In the genomic region with DNA sequence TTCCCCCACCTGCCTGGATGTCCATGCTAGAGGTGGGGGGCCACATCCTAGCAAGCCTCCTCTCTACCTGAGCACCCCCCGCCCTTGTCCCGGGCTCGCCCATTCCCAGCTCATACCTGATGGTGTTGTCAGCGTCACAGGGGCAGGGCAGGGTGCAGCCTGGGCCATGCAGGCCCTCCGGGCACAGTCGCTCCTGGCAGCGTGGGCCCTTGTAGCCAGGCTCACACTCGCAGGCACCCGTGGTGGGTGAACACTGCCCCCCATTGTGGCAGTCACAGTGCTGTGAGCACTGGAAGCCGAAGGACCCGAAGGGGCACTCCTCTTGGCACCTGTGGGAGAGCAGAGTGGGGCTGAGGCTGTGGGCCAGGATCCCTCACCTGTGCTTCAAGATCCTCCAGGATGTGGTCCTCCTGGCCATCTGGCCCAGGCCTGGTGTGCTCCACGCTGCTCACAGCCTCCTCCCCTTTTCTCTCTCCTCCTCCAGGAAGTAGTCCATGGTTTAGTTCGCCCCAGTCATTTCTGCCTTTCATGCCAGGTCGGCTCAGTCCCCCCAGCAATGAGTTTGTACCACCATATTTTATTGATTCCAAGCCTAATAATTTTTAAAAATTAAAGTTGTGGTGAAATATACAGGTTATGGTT, we compare ENCODE assay signal across 20 cellular contexts.
DNase-seq lines count a peak whose midpoint lies in the region; ATAC-seq, FAIRE-seq and TF ChIP-seq lines count a peak whose summit lies in the region.
"Had no signal": no experiment of that assay in that cellular context is flagged by ENCODE, and none has a peak within 500 bp of the region (broad histone marks: within the 10 kb centered on the region; RNA-seq: fewer than 3 reads in every experiment).

No MANE protein-coding gene starts in this region.

- peak; percentile 24 for DNase-seq in DMS53 (lab: John Stamatoyannopoulos, UW)
- DNase-seq in DMS53 treated with DMSO at 0.1 percent for 48 hours (lab: John Stamatoyannopoulos, UW; ENCODE audit: unreplicated experiment): no peak
- DNase-seq in K562 (ENCODE audit: extremely low read depth in 1 of 4, low spot score in 3 of 4): no peak
- no peak for DNase-seq in mesenchymal stem cell
- DNase-seq in activated CD4-positive, alpha-beta memory T cell treated with anti-CD3 and anti-CD28 coated beads for 36 hours: no peak
- no peak for DNase-seq in NCI-H526 (lab: John Stamatoyannopoulos, UW)
- DNase-seq in germinal center (ENCODE audit: low spot score): no peak
- DNase-seq: AML-193; Calu3; CD8-positive, alpha-beta T cell; GDM1; GM23248; H7; HFFc6 had no signal

- in situ Hi-C loops in K562 (cut with MboI): no loop called here

- BruUV-seq in K562 (replicated peaks; lab: Mats Ljungman, UMichigan): no TSS peak

- H4K91ac ChIP-seq in mesenchymal stem cell (ENCODE audit: low read length): no peak overlapping the region

- H3K27ac Mint-ChIP-seq in activated CD4-positive, alpha-beta memory T cell treated with anti-CD3 and anti-CD28 coated beads for 36 hours: no peak overlapping the region
- H3K27ac Mint-ChIP-seq: CD8-positive, alpha-beta T cell; HFFc6 had no signal

- no peak overlapping the region for H2BK15ac ChIP-seq in mesenchymal stem cell (ENCODE audit: low read depth, poor library complexity, severe bottlenecking)

- no peak overlapping the region for H2BK120ac ChIP-seq in mesenchymal stem cell (ENCODE audit: low read depth, low read length)

- no peaks in the 10 kb centered on the region for H3K79me2 ChIP-seq in K562 (ENCODE audit: control insufficient read depth, insufficient read depth, low read length)

- H2AK5ac ChIP-seq in mesenchymal stem cell (ENCODE audit: low read length, severe bottlenecking): no peak overlapping the region

- H3K36me3 ChIP-seq in K562 (ENCODE audit: control insufficient read depth, insufficient read depth, low read length): no peaks in the 10 kb centered on the region
- H3K36me3 ChIP-seq in mesenchymal stem cell (ENCODE audit: control insufficient read depth in 1 of 2, insufficient read depth in 2 of 2, low read depth in 1 of 2, low read length in 2 of 2): no peaks in the 10 kb centered on the region

- H3K9ac ChIP-seq in K562 (ENCODE audit: insufficient read depth in 1 of 2, low read depth in 2 of 2, low read length in 2 of 2): no peak overlapping the region
- no peak overlapping the region for H3K9ac ChIP-seq in mesenchymal stem cell (ENCODE audit: low read length)
- H3K9ac ChIP-seq: GM23248, KMS-11 had no signal

- peaks cover 2% of the 10 kb centered on the region for H3K9me1 ChIP-seq in K562 (ENCODE audit: control insufficient read depth, insufficient read depth, low read length)

- no peak overlapping the region for H2BK12ac ChIP-seq in mesenchymal stem cell (ENCODE audit: low read length in 2 of 2)

- H3K4me2 ChIP-seq in K562 (ENCODE audit: insufficient read depth, low read length) (no peak overlapping the region), mesenchymal stem cell (ENCODE audit: low read length, poor library complexity, severe bottlenecking) (no peak overlapping the region)
- H3K4me2 ChIP-seq: A549, KMS-11 had no signal

- H3K9me3 ChIP-seq in K562 (replicated peaks; ENCODE audit: control insufficient read depth, insufficient read depth, low read depth, low read length): no peaks in the 10 kb centered on the region
- no peaks in the 10 kb centered on the region for H3K9me3 ChIP-seq in mesenchymal stem cell (ENCODE audit: control insufficient read depth, low read length)
- H3K9me3 ChIP-seq: A549 had no signal

- peaks cover 24% of the 10 kb centered on the region for H3K27me3 Mint-ChIP-seq in activated CD4-positive, alpha-beta memory T cell treated with anti-CD3 and anti-CD28 coated beads for 36 hours

- H3K4me1 Mint-ChIP-seq in activated CD4-positive, alpha-beta memory T cell treated with anti-CD3 and anti-CD28 coated beads for 36 hours (ENCODE audit: low read depth): no peaks in the 10 kb centered on the region

- intact Hi-C loops in K562 (cut with micrococcal nuclease): no loop called here
- intact Hi-C loops in activated CD4-positive, alpha-beta memory T cell treated with anti-CD3 and anti-CD28 coated beads for 36 hours (cut with micrococcal nuclease): no loop called here

- no peak overlapping the region for H3K4me3 Mint-ChIP-seq in activated CD4-positive, alpha-beta memory T cell treated with anti-CD3 and anti-CD28 coated beads for 36 hours
- H3K4me3 Mint-ChIP-seq: CD8-positive, alpha-beta T cell; HFFc6 had no signal

- H2BK5ac ChIP-seq in mesenchymal stem cell (ENCODE audit: low read depth, low read length, poor library complexity, severe bottlenecking): no peak overlapping the region

- H4K20me1 ChIP-seq in K562 (replicated peaks; ENCODE audit: control insufficient read depth, insufficient read depth, low read length): peaks cover 6% of the 10 kb centered on the region; the same call in 1 of the 2 replicates

- H3K4me1 ChIP-seq in K562 (replicated peaks in 1 of 2; ENCODE audit: control insufficient read depth in 2 of 2, insufficient read depth in 2 of 2, low read length in 2 of 2) (peaks cover 4 to 14% of the 10 kb centered on the region in 2 experiments; a peak in 4 of 5 replicates), mesenchymal stem cell (ENCODE audit: control insufficient read depth, insufficient read depth, low read depth, low read length) (no peaks in the 10 kb centered on the region)
- H3K4me1 ChIP-seq: A549 had no signal

- H3K14ac ChIP-seq in mesenchymal stem cell (ENCODE audit: low read length in 2 of 2): no peak overlapping the region

- WGBS in K562 (ENCODE audit: insufficient coverage, low coverage, missing lambda C conversion rate): 18% methylated on average over 14 of the region's 14 CpGs
- WGBS in mesenchymal stem cell: 81% methylated on average over 12 of the region's 14 CpGs

- no peak overlapping the region for H2AFZ ChIP-seq in K562 (ENCODE audit: low read depth, low read length)
- H2AFZ ChIP-seq in mesenchymal stem cell (ENCODE audit: low read depth, low read length): peak overlapping the region; percentile 11
- H2AFZ ChIP-seq: GM23248 had no signal

- TF ChIP-seq RAD21 in K562 (CRISPR knock-in tag; conservative IDR thresholded peaks at IDR 0.05 in 1 of 2, IDR thresholded peaks at IDR 0.05 in 1 of 2): no peak

- peak; percentile 35; the same call in 2 of the 3 replicates for ATAC-seq in K562
- ATAC-seq: CD8-positive, alpha-beta T cell; HCT116 had no signal

- no peak for TF ChIP-seq POLR2A in K562 (conservative IDR thresholded peaks at IDR 0.05)

- TF ChIP-seq EP300 in K562 (IDR thresholded peaks at IDR 0.05; ENCODE audit: low read length): no peak

- no peak overlapping the region for H3K4ac ChIP-seq in mesenchymal stem cell (ENCODE audit: low read depth in 1 of 2, low read length in 2 of 2)

- no peaks in the 10 kb centered on the region for H3K9me3 Mint-ChIP-seq in activated CD4-positive, alpha-beta memory T cell treated with anti-CD3 and anti-CD28 coated beads for 36 hours
- H3K9me3 Mint-ChIP-seq: CD8-positive, alpha-beta T cell; HFFc6 had no signal

- H4K8ac ChIP-seq in mesenchymal stem cell (ENCODE audit: low read length): no peak overlapping the region

- H3K23ac ChIP-seq in mesenchymal stem cell (ENCODE audit: low read length in 2 of 2): no peak overlapping the region

- no peak for FAIRE-seq in K562 (lab: Jason Lieb, UNC)
- FAIRE-seq: A549, GM12892, GM18507 had no signal

- H3K18ac ChIP-seq in mesenchymal stem cell (ENCODE audit: low read depth in 1 of 2, low read length in 2 of 2): no peak overlapping the region

- peaks cover 26 to 69% of the 10 kb centered on the region in 2 experiments for H3K27me3 ChIP-seq in K562 (ENCODE audit: control insufficient read depth in 2 of 2, insufficient read depth in 2 of 2, low read length in 2 of 2)
- H3K27me3 ChIP-seq in mesenchymal stem cell (ENCODE audit: control insufficient read depth in 1 of 2, insufficient read depth in 1 of 2, low read length in 2 of 2): peaks cover 47 to 92% of the 10 kb centered on the region in 2 experiments

- H3K4me3 ChIP-seq in K562 (no peak overlapping the region), mesenchymal stem cell (ENCODE audit: insufficient read depth in 1 of 2, low read depth in 1 of 2, low read length in 2 of 2) (no peak overlapping the region)
- H3K4me3 ChIP-seq: A549, GM23248 had no signal

- POLR2A ChIA-PET in K562 (lab: Yijun Ruan, JAX): no interaction called here
- POLR2A ChIA-PET in activated CD4-positive, alpha-beta memory T cell treated with anti-CD3 and anti-CD28 coated beads for 36 hours (lab: Charles Lee): no interaction called here

- TF ChIP-seq CTCF in K562 (IDR thresholded peaks at IDR 0.05 in 2 of 3, conservative IDR thresholded peaks at IDR 0.05 in 1 of 3; ENCODE audit: insufficient read depth in 2 of 3, low read depth in 1 of 3, low read length in 3 of 3): no peak

- H3K27ac ChIP-seq in K562 (ENCODE audit: extremely low read depth, low read depth, low read length) (no peak overlapping the region), mesenchymal stem cell (ENCODE audit: low read length, poor library complexity, severe bottlenecking) (no peak overlapping the region)
- H3K27ac ChIP-seq: 22Rv1, A549, GM23248, KMS-11 had no signal

- H3K79me1 ChIP-seq in mesenchymal stem cell (replicated peaks; ENCODE audit: low read length, poor library complexity, severe bottlenecking): no peaks in the 10 kb centered on the region

- CTCF ChIA-PET in K562 (lab: Yijun Ruan, JAX; ENCODE audit: low intra/inter-chr PET ratio): no interaction called here
- CTCF ChIA-PET in activated CD4-positive, alpha-beta memory T cell treated with anti-CD3 and anti-CD28 coated beads for 36 hours (lab: Charles Lee): no interaction called here

- H3K36me3 Mint-ChIP-seq in activated CD4-positive, alpha-beta memory T cell treated with anti-CD3 and anti-CD28 coated beads for 36 hours: no peaks in the 10 kb centered on the region
- H3K36me3 Mint-ChIP-seq: CD8-positive, alpha-beta T cell had no signal

TF ChIP-seq in K562, 482 proteins besides CTCF, POLR2A, EP300 and RAD21:
- TF ChIP-seq ARHGAP35 (IDR thresholded peaks at IDR 0.05; ENCODE audit: partially characterized antibody): no peak
- peak; percentile 84 for TF ChIP-seq ZFP36 (IDR thresholded peaks at IDR 0.05; ENCODE audit: low read depth, low read length, partially characterized antibody)
- no peak for TF ChIP-seq XRCC4 (IDR thresholded peaks at IDR 0.05; ENCODE audit: extremely low read depth, insufficient read depth, insufficient read length)
- TF ChIP-seq NFIC (IDR thresholded peaks at IDR 0.05): no peak
- TF ChIP-seq ZNF263 (CRISPR knock-in tag; IDR thresholded peaks at IDR 0.05; ENCODE audit: borderline replicate concordance): peak; percentile 75; the same call in 1 of the 2 replicates
